ENCODE assay signal across 16 cellular contexts in genomic region chr6:44561832-44562496, GRCh38.
DNase-seq lines count a peak whose midpoint lies in the region; ATAC-seq and TF ChIP-seq lines count a peak whose summit lies in the region.
"Had no signal": no experiment of that assay in that cellular context is flagged by ENCODE, and none has a peak within 500 bp of the region (broad histone marks: within the 10 kb centered on the region; RNA-seq: fewer than 3 reads in every experiment).

No MANE protein-coding gene starts in this region.

- peaks cover 51% of the 10 kb centered on the region for H3K27me3 Mint-ChIP-seq in stimulated activated memory B cell treated with anti-CD40 and anti-IgM and Interleukin-4, amounts not matched to agents 10 μg/mL and 1 μg/mL and 100 μg/mL, for 72 hours

- no peak overlapping the region for H3K27ac Mint-ChIP-seq in stimulated activated memory B cell treated with anti-CD40 and anti-IgM and Interleukin-4, amounts not matched to agents 10 μg/mL and 1 μg/mL and 100 μg/mL, for 72 hours
- H3K27ac Mint-ChIP-seq: WTC11 had no signal

- H3K27ac ChIP-seq in coronary artery, result no peak overlapping the region
- H3K27ac ChIP-seq: heart left ventricle, right lobe of liver had no signal

- DNase-seq in activated CD4-positive, alpha-beta T cell treated with anti-CD3 and anti-CD28 coated beads for 48 hours, result peak; percentile 18
- DNase-seq in activated CD4-positive, alpha-beta T cell treated with anti-CD3 and anti-CD28 coated beads, Interleukin-2, amount 50 U/mL, for 4 hours, result no peak
- DNase-seq in NOMO-1 treated with DMSO at 0.1 percent for 48 hours (lab: John Stamatoyannopoulos, UW; ENCODE audit: unreplicated experiment) (peak; percentile 62), coronary artery (ENCODE audit: low spot score) (peak; percentile 54), GF-D8 (lab: John Stamatoyannopoulos, UW) (no peak)
- DNase-seq: ACHN; effector CD4-positive, alpha-beta T cell; heart left ventricle; NCI-H1930; NCI-H524; right lobe of liver; substantia nigra had no signal

- H3K4me1 Mint-ChIP-seq in stimulated activated memory B cell treated with anti-CD40 and anti-IgM and Interleukin-4, amounts not matched to agents 10 μg/mL and 1 μg/mL and 100 μg/mL, for 72 hours, result peaks cover 6% of the 10 kb centered on the region

- H3K4me3 ChIP-seq in coronary artery, result no peak overlapping the region
- H3K4me3 ChIP-seq: right lobe of liver had no signal

- no peaks in the 10 kb centered on the region for H3K36me3 Mint-ChIP-seq in stimulated activated memory B cell treated with anti-CD40 and anti-IgM and Interleukin-4, amounts not matched to agents 10 μg/mL and 1 μg/mL and 100 μg/mL, for 72 hours
- H3K36me3 Mint-ChIP-seq: WTC11 had no signal

- ATAC-seq in stimulated activated memory B cell treated with anti-CD40 and anti-IgM and Interleukin-4, amounts not matched to agents 10 μg/mL and 1 μg/mL and 100 μg/mL, for 72 hours, result no peak
- ATAC-seq in HG03342 (IDR thresholded peaks at IDR 0.05; ENCODE audit: unreplicated experiment), result no peak
- no peak for ATAC-seq in GM21423 (IDR thresholded peaks at IDR 0.05; ENCODE audit: unreplicated experiment)
- ATAC-seq: heart left ventricle had no signal

- H3K4me3 Mint-ChIP-seq in stimulated activated memory B cell treated with anti-CD40 and anti-IgM and Interleukin-4, amounts not matched to agents 10 μg/mL and 1 μg/mL and 100 μg/mL, for 72 hours, result peak overlapping the region; percentile 44
- H3K4me3 Mint-ChIP-seq: WTC11 had no signal

- TF ChIP-seq CTCF in coronary artery (IDR thresholded peaks at IDR 0.05), result no peak

- no peaks in the 10 kb centered on the region for H3K9me3 Mint-ChIP-seq in stimulated activated memory B cell treated with anti-CD40 and anti-IgM and Interleukin-4, amounts not matched to agents 10 μg/mL and 1 μg/mL and 100 μg/mL, for 72 hours
- H3K9me3 Mint-ChIP-seq: WTC11 had no signal

Comparison
In these comparisons a context has a peak if more than half of its experiments do, and no peak if none do; other contexts are left out.
1. DNase-seq: peak in activated CD4-positive, alpha-beta T cell treated with anti-CD3 and anti-CD28 coated beads for 48 hours (single experiment), NOMO-1 treated with DMSO at 0.1 percent for 48 hours (single experiment) and coronary artery (single experiment); none in activated CD4-positive, alpha-beta T cell treated with anti-CD3 and anti-CD28 coated beads, Interleukin-2, amount 50 U/mL, for 4 hours (0 of 2) and GF-D8 (single experiment).